In genomic region chr3:120450914-120451669, GRCh38 we compare ENCODE assay signal across 8 cellular contexts. TPM values are rescaled to one million over a fixed set of nuclear protein-coding genes. Genes with fewer than 3 reads are reported as not detected.
DNase-seq lines count a peak whose midpoint lies in the region; ATAC-seq, FAIRE-seq and TF ChIP-seq lines count a peak whose summit lies in the region.

Gene FSTL1, minus strand, starts transcription at chr3:120450992. Its CDS starts 246 bp downstream, at chr3:120450746.

- FAIRE-seq in kidney (lab: Jason Lieb, UNC) (no peak), small intestine (lab: Jason Lieb, UNC) (no peak)

- no peak within 1 kb of the TSS for H3K9ac ChIP-seq in KMS-11
- peak within 1 kb of the TSS; percentile 54 to 83 for H3K9ac ChIP-seq in kidney (ENCODE audit: low read length in 2 of 2)

- no peaks in the 10 kb centered on the region for H4K20me1 ChIP-seq in KMS-11 (ENCODE audit: insufficient read depth)

- DNase-seq in CD4-positive, alpha-beta memory T cell: no peak
- DNase-seq in chondrocyte (ENCODE audit: low spot score) (peak; percentile 93), kidney (peak; percentile 90), small intestine (no peak)

- H3K9me3 ChIP-seq in CD4-positive, alpha-beta memory T cell (ENCODE audit: control insufficient read depth in 1 of 2, low read length in 2 of 2): no peaks in the 10 kb centered on the region
- H3K9me3 ChIP-seq in kidney (ENCODE audit: control insufficient read depth in 1 of 2, low read length in 2 of 2): no peaks in the 10 kb centered on the region
- H3K9me3 ChIP-seq in small intestine (ENCODE audit: control insufficient read depth, low read depth): no peaks in the 10 kb centered on the region

- peaks cover 5 to 19% (median 12%) of the 10 kb centered on the region in 4 donors for H3K4me1 Mint-ChIP-seq in CD4-positive, alpha-beta memory T cell
- peaks cover 37% of the 10 kb centered on the region for H3K4me1 Mint-ChIP-seq in chondrocyte (ENCODE audit: low read depth)

- peaks cover 4% of the 10 kb centered on the region for H3K4me1 ChIP-seq in CD4-positive, alpha-beta memory T cell (ENCODE audit: insufficient read depth, low read length)
- H3K4me1 ChIP-seq in KMS-11 (ENCODE audit: low read depth, poor library complexity, severe bottlenecking) (no peaks in the 10 kb centered on the region), kidney (ENCODE audit: control insufficient read depth in 1 of 2, insufficient read depth in 1 of 2, low read depth in 1 of 2, low read length in 2 of 2) (peaks cover 5 to 13% of the 10 kb centered on the region in 2 donors), small intestine (ENCODE audit: control insufficient read depth in 2 of 2, insufficient read depth in 1 of 2, low read depth in 1 of 2, low read length in 1 of 2) (no peaks in the 10 kb centered on the region)

- POLR2A ChIA-PET in CD4-positive, alpha-beta memory T cell (lab: Charles Lee; ENCODE audit: partially characterized antibody): no interaction called here

- no peaks in the 10 kb centered on the region for H3K36me3 ChIP-seq in CD4-positive, alpha-beta memory T cell (ENCODE audit: insufficient read depth, low read length)
- H3K36me3 ChIP-seq in KMS-11 (ENCODE audit: insufficient read depth) (no peaks in the 10 kb centered on the region), kidney (ENCODE audit: control insufficient read depth in 1 of 2, insufficient read depth in 2 of 2, low read length in 2 of 2) (peaks cover 0 to 5% of the 10 kb centered on the region in 2 donors), small intestine (ENCODE audit: control insufficient read depth in 2 of 2, insufficient read depth in 2 of 2, low read length in 2 of 2) (no peaks in the 10 kb centered on the region)

- ATAC-seq in HG03196 (IDR thresholded peaks at IDR 0.05; ENCODE audit: unreplicated experiment): no peak
- ATAC-seq in GM19455 (IDR thresholded peaks at IDR 0.05; ENCODE audit: unreplicated experiment): no peak
- no peak for ATAC-seq in HG03139 (IDR thresholded peaks at IDR 0.05; ENCODE audit: unreplicated experiment)

- peaks cover 12% of the 10 kb centered on the region for H3K27me3 ChIP-seq in CD4-positive, alpha-beta memory T cell (ENCODE audit: insufficient read depth, low read length)
- no peaks in the 10 kb centered on the region for H3K27me3 ChIP-seq in KMS-11 (ENCODE audit: insufficient read depth, low read depth)
- peaks cover 6 to 8% of the 10 kb centered on the region in 2 donors for H3K27me3 ChIP-seq in small intestine (ENCODE audit: control insufficient read depth in 2 of 2, insufficient read depth in 2 of 2, low read length in 2 of 2)

- intact Hi-C loops in CD4-positive, alpha-beta memory T cell (cut with micrococcal nuclease): no loop called here
- intact Hi-C loops in kidney (cut with DNase I): no loop called here

- H3K36me3 Mint-ChIP-seq in CD4-positive, alpha-beta memory T cell: peaks cover 0 to 8% of the 10 kb centered on the region in 2 donors
- H3K36me3 Mint-ChIP-seq in chondrocyte (ENCODE audit: low read depth): peaks cover 17% of the 10 kb centered on the region

- no peak within 1 kb of the TSS for H3K27ac Mint-ChIP-seq in CD4-positive, alpha-beta memory T cell
- H3K27ac Mint-ChIP-seq in chondrocyte (ENCODE audit: unreplicated experiment): peak within 1 kb of the TSS; percentile 91

- H3K4me3 ChIP-seq in CD4-positive, alpha-beta memory T cell (ENCODE audit: low read length in 2 of 2): no peak within 1 kb of the TSS
- no peak within 1 kb of the TSS for H3K4me3 ChIP-seq in KMS-11 (IDR thresholded peaks at IDR 0.05; ENCODE audit: insufficient read depth, low read depth, low read length)
- peak within 1 kb of the TSS; percentile 65 to 78 for H3K4me3 ChIP-seq in kidney (ENCODE audit: low read length in 2 of 2)
- peak within 1 kb of the TSS; percentile 58 to 70 for H3K4me3 ChIP-seq in small intestine (ENCODE audit: low read depth in 1 of 2, low read length in 2 of 2)

- no peaks in the 10 kb centered on the region for H3K79me2 ChIP-seq in KMS-11 (ENCODE audit: insufficient read depth, low read depth)

- peaks cover 0 to 4% (median 0%) of the 10 kb centered on the region in 8 donors for H3K9me3 Mint-ChIP-seq in CD4-positive, alpha-beta memory T cell
- peaks cover 4% of the 10 kb centered on the region for H3K9me3 Mint-ChIP-seq in chondrocyte (ENCODE audit: low read depth)

- CTCF ChIA-PET in CD4-positive, alpha-beta memory T cell (lab: Charles Lee; ENCODE audit: partially characterized antibody): no interaction called here

- peaks cover 36 to 42% of the 10 kb centered on the region in 2 donors for H3K27me3 Mint-ChIP-seq in CD4-positive, alpha-beta memory T cell
- no peaks in the 10 kb centered on the region for H3K27me3 Mint-ChIP-seq in chondrocyte (ENCODE audit: low read depth)

- TF ChIP-seq CTCF in KMS-11 (conservative IDR thresholded peaks at IDR 0.05; ENCODE audit: low read depth, low read length): no peak
- TF ChIP-seq CTCF in chondrocyte (IDR thresholded peaks at IDR 0.05): peak; percentile 7
- TF ChIP-seq CTCF in kidney (IDR thresholded peaks at IDR 0.05; ENCODE audit: borderline replicate concordance, extremely low read depth, insufficient read depth): no peak

- H2AFZ ChIP-seq in KMS-11 (ENCODE audit: low read depth): peak within 1 kb of the TSS; percentile 39; the same call in 1 of the 2 replicates

- WGBS in small intestine, 3 donors: 9 to 19% (median 12%) methylated on average over 43 to 67 of the region's 67 CpGs

- H3K4me3 Mint-ChIP-seq in CD4-positive, alpha-beta memory T cell: peak within 1 kb of the TSS; percentile 63 to 85 (median 74)
- peak within 1 kb of the TSS; percentile 95 for H3K4me3 Mint-ChIP-seq in chondrocyte (ENCODE audit: unreplicated experiment)

- no peak within 1 kb of the TSS for H3K27ac ChIP-seq in CD4-positive, alpha-beta memory T cell (ENCODE audit: low read depth, low read length)
- no peak within 1 kb of the TSS for H3K27ac ChIP-seq in KMS-11
- H3K27ac ChIP-seq in kidney (ENCODE audit: low read depth in 2 of 2, low read length in 2 of 2): peak within 1 kb of the TSS; percentile 78 to 87
- peak within 1 kb of the TSS; percentile 15 to 92 for H3K27ac ChIP-seq in small intestine (ENCODE audit: low read depth in 1 of 2, low read length in 1 of 2)

- no peak within 1 kb of the TSS for H3K4me2 ChIP-seq in KMS-11

RNA-seq across cellular contexts. Expression of gene FSTL1, which starts in this region (rescaled TPM):
- under 1 TPM in 1 of 2 experiments, not detected in 1; 0.47 TPM for total RNA-seq in CD4-positive, alpha-beta memory T cell
- not detected for polyA plus RNA-seq in CD4-positive, alpha-beta memory T cell
- total RNA-seq in chondrocyte (2,561 to 3,511 TPM (median 3,398 TPM) in 3 replicates), kidney (193 TPM)
- polyA plus RNA-seq in kidney (ENCODE audit: insufficient read depth, low read depth, low replicate concordance) (31.1 TPM), small intestine (10 to 100 TPM in 1 of 3 donors, 1 to 10 TPM in 2; 1.3 to 90.1 (median 2.7) TPM)

Comparison
In these comparisons a context has a peak if more than half of its experiments do, and no peak if none do; other contexts are left out.
1. RNA of gene FSTL1 (total RNA-seq): 2,561 to 3,511 TPM in chondrocyte and 193 TPM in kidney (single experiment); 0.47 TPM in CD4-positive, alpha-beta memory T cell; every median in the first group is over 100 times any median in the second.
2. RNA of gene FSTL1 (total RNA-seq): 2,561 to 3,511 TPM in chondrocyte; 193 TPM in kidney (single experiment); every median in the first group is over 10 times any median in the second.
3. DNase-seq: peak in chondrocyte (single experiment) and kidney (single experiment); none in CD4-positive, alpha-beta memory T cell (0 of 5) and small intestine (single experiment).
4. H3K27ac ChIP-seq: peak in kidney (2 of 2) and small intestine (2 of 2); none in CD4-positive, alpha-beta memory T cell (single experiment) and KMS-11 (single experiment).
5. H3K4me3 ChIP-seq: peak in kidney (2 of 2) and small intestine (2 of 2); none in CD4-positive, alpha-beta memory T cell (0 of 2) and KMS-11 (single experiment).